Comparison of ENCODE assay signal across 22 cellular contexts in genomic region chr1:222452031-222452430, GRCh38.
DNase-seq lines count a peak whose midpoint lies in the region; ATAC-seq, FAIRE-seq and TF ChIP-seq lines count a peak whose summit lies in the region.
"Had no signal": no experiment of that assay in that cellular context is flagged by ENCODE, and none has a peak within 500 bp of the region (broad histone marks: within the 10 kb centered on the region; RNA-seq: fewer than 3 reads in every experiment).

No MANE protein-coding gene starts in this region.

- no peak overlapping the region for H3K27ac ChIP-seq in PC-3 (ENCODE audit: low read length)
- H3K27ac ChIP-seq in mesenchymal stem cell (ENCODE audit: low read length, poor library complexity, severe bottlenecking) = no peak overlapping the region
- H3K27ac ChIP-seq: BLaER1 had no signal

- no peak overlapping the region for H2BK5ac ChIP-seq in mesenchymal stem cell (ENCODE audit: low read depth, low read length, poor library complexity, severe bottlenecking)

- H3K36me3 ChIP-seq in PC-3 (ENCODE audit: low read depth, low read length) = no peaks in the 10 kb centered on the region
- no peaks in the 10 kb centered on the region for H3K36me3 ChIP-seq in bronchial epithelial cell (ENCODE audit: control insufficient read depth, insufficient read depth, low read length)
- H3K36me3 ChIP-seq in mesenchymal stem cell (ENCODE audit: control insufficient read depth in 1 of 2, insufficient read depth in 2 of 2, low read depth in 1 of 2, low read length in 2 of 2) = no peaks in the 10 kb centered on the region
- H3K36me3 ChIP-seq: BE2C, BLaER1 had no signal

- no peaks in the 10 kb centered on the region for H3K36me3 Mint-ChIP-seq in Calu3 (ENCODE audit: insufficient read depth, unreplicated experiment)
- H3K36me3 Mint-ChIP-seq: CD14-positive monocyte; CD4-positive, alpha-beta memory T cell had no signal

- no peaks in the 10 kb centered on the region for H3K9me2 ChIP-seq in PC-3 (replicated peaks; ENCODE audit: low read length)

- H3K4me1 Mint-ChIP-seq in Calu3 (ENCODE audit: low read depth, unreplicated experiment) = peaks cover 12% of the 10 kb centered on the region

- ATAC-seq in PC-3 = no peak
- no peak for ATAC-seq in GM18868 (IDR thresholded peaks at IDR 0.05; ENCODE audit: unreplicated experiment)

- H3K9ac ChIP-seq in PC-3 (ENCODE audit: low read length) = no peak overlapping the region
- H3K9ac ChIP-seq in mesenchymal stem cell (ENCODE audit: low read length) = no peak overlapping the region
- H3K9ac ChIP-seq: BLaER1 had no signal

- POLR2A ChIA-PET in PC-3 (lab: Charles Lee; ENCODE audit: unreplicated experiment) = no interaction called here
- POLR2A ChIA-PET in GM10248 (lab: Yijun Ruan, JAX) = no interaction called here

- no peak overlapping the region for H3K27ac Mint-ChIP-seq in Calu3 (ENCODE audit: unreplicated experiment)

- peak; percentile 54 for DNase-seq in PC-3
- peak; percentile 42 for DNase-seq in bronchial epithelial cell (ENCODE audit: low read depth)
- DNase-seq in mesenchymal stem cell = no peak
- DNase-seq in activated CD4-positive, CD25-positive, alpha-beta regulatory T cell (lab: John Stamatoyannopoulos, UW) = no peak
- DNase-seq in Calu3 = no peak
- DNase-seq in GM10248 (ENCODE audit: extremely low spot score) = no peak
- DNase-seq: 8988T; ACHN; BE2C; C1 segment of cervical spinal cord; CD4-positive, alpha-beta memory T cell; CD4-positive, CD25-positive, alpha-beta regulatory T cell; CD8-positive, alpha-beta memory T cell; COR-L47; DMS79 treated with DMSO at 0.1 percent for 48 hours had no signal

- H2AK5ac ChIP-seq in mesenchymal stem cell (ENCODE audit: low read length, severe bottlenecking) = no peak overlapping the region

- H3K4me3 ChIP-seq in PC-3 (ENCODE audit: low read length) (no peak overlapping the region), bronchial epithelial cell (ENCODE audit: low read depth, low read length) (no peak overlapping the region), mesenchymal stem cell (ENCODE audit: insufficient read depth in 1 of 2, low read depth in 1 of 2, low read length in 2 of 2) (no peak overlapping the region)
- H3K4me3 ChIP-seq: BLaER1 had no signal

- no peak overlapping the region for H3K4ac ChIP-seq in mesenchymal stem cell (ENCODE audit: low read depth in 1 of 2, low read length in 2 of 2)

- H4K91ac ChIP-seq in mesenchymal stem cell (ENCODE audit: low read length) = no peak overlapping the region

- no peaks in the 10 kb centered on the region for H4K20me1 ChIP-seq in PC-3 (ENCODE audit: low read length)
- H4K20me1 ChIP-seq: BLaER1 had no signal

- peaks cover 2% of the 10 kb centered on the region for H3K9me3 Mint-ChIP-seq in Calu3 (ENCODE audit: low read depth, unreplicated experiment)

- no peaks in the 10 kb centered on the region; the same call in 1 of the 2 replicates for H3K27me3 ChIP-seq in PC-3 (ENCODE audit: low read length)
- no peaks in the 10 kb centered on the region for H3K27me3 ChIP-seq in bronchial epithelial cell (ENCODE audit: control insufficient read depth, insufficient read depth, low read length)
- no peaks in the 10 kb centered on the region for H3K27me3 ChIP-seq in mesenchymal stem cell (ENCODE audit: control insufficient read depth in 1 of 2, insufficient read depth in 1 of 2, low read length in 2 of 2)
- H3K27me3 ChIP-seq: BE2C, BLaER1 had no signal

- H4K8ac ChIP-seq in mesenchymal stem cell (ENCODE audit: low read length) = no peak overlapping the region

- 51% methylated on average over 2 of the region's 3 CpGs for WGBS in mesenchymal stem cell

- H3K4me3 Mint-ChIP-seq in Calu3 (ENCODE audit: low read depth, unreplicated experiment) = no peak overlapping the region
- H3K4me3 Mint-ChIP-seq: CD14-positive monocyte; CD4-positive, alpha-beta memory T cell; CD4-positive, CD25-positive, alpha-beta regulatory T cell; CD8-positive, alpha-beta memory T cell had no signal

- peaks cover 7% of the 10 kb centered on the region; the same call in 1 of the 2 replicates for H3K4me1 ChIP-seq in PC-3 (ENCODE audit: insufficient read depth, low read length)
- H3K4me1 ChIP-seq in mesenchymal stem cell (ENCODE audit: control insufficient read depth, insufficient read depth, low read depth, low read length) = peaks cover 3% of the 10 kb centered on the region

- BruUV-seq in PC-3 (replicated peaks; lab: Mats Ljungman, UMichigan) (no TSS peak), Calu3 (replicated peaks; lab: Mats Ljungman, UMichigan) (no TSS peak)

- peaks cover 44% of the 10 kb centered on the region for H3K27me3 Mint-ChIP-seq in Calu3 (ENCODE audit: unreplicated experiment)
- H3K27me3 Mint-ChIP-seq: CD4-positive, alpha-beta memory T cell had no signal

- no peaks in the 10 kb centered on the region for H3K79me2 ChIP-seq in PC-3 (ENCODE audit: low read length)

- no peak overlapping the region for H2AFZ ChIP-seq in PC-3 (ENCODE audit: low read length)
- H2AFZ ChIP-seq in mesenchymal stem cell (ENCODE audit: low read depth, low read length) = no peak overlapping the region

- intact Hi-C loops in PC-3 (cut with micrococcal nuclease) (loop anchor here (10.0 kb wide), 4 partner anchors 217 to 1417 kb away; no protein-coding TSS in a partner anchor), Calu3 (cut with micrococcal nuclease; ENCODE audit: unreplicated experiment) (loop anchor here (5.0 to 10.0 kb wide), 4 partner anchors 277 to 1577 kb away; partner anchors contain the start of gene HLX)

- H3F3A ChIP-seq in PC-3 (ENCODE audit: low read length, unreplicated experiment) = no peaks in the 10 kb centered on the region

- no peaks in the 10 kb centered on the region for H3K9me3 ChIP-seq in PC-3 (ENCODE audit: low read length)
- H3K9me3 ChIP-seq in mesenchymal stem cell (ENCODE audit: control insufficient read depth, low read length) = peaks cover 3% of the 10 kb centered on the region
- H3K9me3 ChIP-seq: BE2C had no signal

- H2BK120ac ChIP-seq in mesenchymal stem cell (ENCODE audit: low read depth, low read length) = no peak overlapping the region

- peak overlapping the region; percentile 38 to 65 for H2BK12ac ChIP-seq in mesenchymal stem cell (ENCODE audit: low read length in 2 of 2)

- H3K23ac ChIP-seq in mesenchymal stem cell (ENCODE audit: low read length in 2 of 2) = no peak overlapping the region

- no peak overlapping the region for H2BK15ac ChIP-seq in mesenchymal stem cell (ENCODE audit: low read depth, poor library complexity, severe bottlenecking)

- FAIRE-seq in bronchial epithelial cell (lab: Jason Lieb, UNC) = no peak
- FAIRE-seq: A204.1, D721Med, G401.6, GM12891 had no signal

- H3K4me2 ChIP-seq in PC-3 (ENCODE audit: low read length) (no peak overlapping the region), mesenchymal stem cell (ENCODE audit: low read length, poor library complexity, severe bottlenecking) (no peak overlapping the region)
- H3K4me2 ChIP-seq: BLaER1 had no signal

- H3K79me1 ChIP-seq in mesenchymal stem cell (replicated peaks; ENCODE audit: low read length, poor library complexity, severe bottlenecking) = no peaks in the 10 kb centered on the region

- H3K14ac ChIP-seq in mesenchymal stem cell (ENCODE audit: low read length in 2 of 2) = no peak overlapping the region

- no peak for TF ChIP-seq CTCF in PC-3 (conservative IDR thresholded peaks at IDR 0.05; ENCODE audit: low read depth, low read length)
- TF ChIP-seq CTCF in bronchial epithelial cell (IDR thresholded peaks at IDR 0.05; ENCODE audit: insufficient read depth, low read length, severe bottlenecking) = no peak
- no peak for TF ChIP-seq CTCF in Calu3 (IDR thresholded peaks at IDR 0.05; ENCODE audit: unreplicated experiment)
- no peak for TF ChIP-seq CTCF in GM10248 (IDR thresholded peaks at IDR 0.05; ENCODE audit: control extremely low read depth, extremely low read depth, low read depth, missing control alignments)

- CTCF ChIA-PET in PC-3 (lab: Charles Lee) (no interaction called here), Calu3 (lab: Charles Lee) (interaction anchor here (0.5 kb wide), 1 partner anchor 83 kb away, joined by 3 read pairs; no protein-coding TSS in a partner anchor), GM10248 (lab: Yijun Ruan, JAX) (interaction anchor here (0.7 to 1.1 kb wide), 2 partner anchors 11 to 975 kb away, joined by 3 read pairs; no protein-coding TSS in a partner anchor)

- no peak overlapping the region for H3K18ac ChIP-seq in mesenchymal stem cell (ENCODE audit: low read depth in 1 of 2, low read length in 2 of 2)

Comparison
In these comparisons a context has a peak if more than half of its experiments do, and no peak if none do; other contexts are left out.
1. DNase-seq: peak in PC-3 (single experiment) and bronchial epithelial cell (single experiment); none in mesenchymal stem cell (single experiment), activated CD4-positive, CD25-positive, alpha-beta regulatory T cell (0 of 4), Calu3 (single experiment) and GM10248 (single experiment).